In genomic region chr12:9244894-9245293, GRCh38 we compare ENCODE assay signal across 10 cellular contexts.
DNase-seq lines count a peak whose midpoint lies in the region; ATAC-seq lines count a peak whose summit lies in the region.
"Had no signal": no experiment of that assay in that cellular context is flagged by ENCODE, and none has a peak within 500 bp of the region (broad histone marks: within the 10 kb centered on the region; RNA-seq: fewer than 3 reads in every experiment).

No MANE protein-coding gene starts in this region.

- ATAC-seq in GM18502 (IDR thresholded peaks at IDR 0.05; ENCODE audit: poor library complexity, unreplicated experiment) (peak; percentile 76), HG02759 (IDR thresholded peaks at IDR 0.05; ENCODE audit: unreplicated experiment) (peak; percentile 91), GM21390 (IDR thresholded peaks at IDR 0.05; ENCODE audit: unreplicated experiment) (no peak), GM21526 (IDR thresholded peaks at IDR 0.05; ENCODE audit: low FRiP score, unreplicated experiment) (no peak)

- DNase-seq in activated CD8-positive, alpha-beta memory T cell treated with anti-CD3 and anti-CD28 coated beads, Interleukin-2, amount 50 U/mL, for 48 hours = peak; percentile 74
- DNase-seq in stimulated activated CD4-positive, alpha-beta T cell treated with anti-CD3 and anti-CD28 coated beads, Interleukin-15, amount 100 ng/mL, for 24 hours = peak; percentile 82
- DNase-seq in NCI-H2196 treated with DMSO at 0.1 percent for 48 hours (lab: John Stamatoyannopoulos, UW; ENCODE audit: unreplicated experiment) = no peak
- no peak for DNase-seq in germinal center (ENCODE audit: low spot score)
- DNase-seq: DMS 273 treated with DMSO at 0.1 percent for 48 hours, NCI-H146 had no signal

Comparison
In these comparisons a context has a peak if more than half of its experiments do, and no peak if none do; other contexts are left out.
1. ATAC-seq: peak in GM18502 (single experiment) and HG02759 (single experiment); none in GM21390 (single experiment) and GM21526 (single experiment).
2. DNase-seq: peak in activated CD8-positive, alpha-beta memory T cell treated with anti-CD3 and anti-CD28 coated beads, Interleukin-2, amount 50 U/mL, for 48 hours (single experiment) and stimulated activated CD4-positive, alpha-beta T cell treated with anti-CD3 and anti-CD28 coated beads, Interleukin-15, amount 100 ng/mL, for 24 hours (single experiment); none in NCI-H2196 treated with DMSO at 0.1 percent for 48 hours (single experiment) and germinal center (single experiment).